1 cellular context compared by ENCODE assay signal in the genomic region with DNA sequence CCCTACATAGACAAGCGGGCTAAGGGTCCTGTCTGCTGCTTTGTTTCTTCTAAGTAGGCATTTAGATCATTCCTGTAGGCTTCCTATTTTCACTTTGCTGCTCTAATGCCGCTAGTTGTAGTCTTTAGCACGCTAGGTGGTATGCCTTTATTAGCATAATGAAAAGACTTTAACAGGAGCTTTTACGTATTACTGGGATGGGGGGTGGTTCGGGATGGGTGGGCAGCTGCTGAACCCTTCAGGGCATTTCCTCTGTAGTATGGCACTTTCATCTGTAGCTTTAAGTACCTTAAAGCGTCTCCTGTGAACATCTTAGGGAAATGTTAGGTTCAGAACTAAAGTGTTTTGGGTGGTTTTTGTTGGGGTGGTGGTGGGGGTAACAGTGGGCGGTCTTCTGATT.
TF ChIP-seq lines count a peak whose summit lies in the region.

No MANE protein-coding gene starts in this region.

TF ChIP-seq in H1, 55 proteins besides CTCF, POLR2A, EP300 and RAD21:
- TF ChIP-seq, protein P1, sequence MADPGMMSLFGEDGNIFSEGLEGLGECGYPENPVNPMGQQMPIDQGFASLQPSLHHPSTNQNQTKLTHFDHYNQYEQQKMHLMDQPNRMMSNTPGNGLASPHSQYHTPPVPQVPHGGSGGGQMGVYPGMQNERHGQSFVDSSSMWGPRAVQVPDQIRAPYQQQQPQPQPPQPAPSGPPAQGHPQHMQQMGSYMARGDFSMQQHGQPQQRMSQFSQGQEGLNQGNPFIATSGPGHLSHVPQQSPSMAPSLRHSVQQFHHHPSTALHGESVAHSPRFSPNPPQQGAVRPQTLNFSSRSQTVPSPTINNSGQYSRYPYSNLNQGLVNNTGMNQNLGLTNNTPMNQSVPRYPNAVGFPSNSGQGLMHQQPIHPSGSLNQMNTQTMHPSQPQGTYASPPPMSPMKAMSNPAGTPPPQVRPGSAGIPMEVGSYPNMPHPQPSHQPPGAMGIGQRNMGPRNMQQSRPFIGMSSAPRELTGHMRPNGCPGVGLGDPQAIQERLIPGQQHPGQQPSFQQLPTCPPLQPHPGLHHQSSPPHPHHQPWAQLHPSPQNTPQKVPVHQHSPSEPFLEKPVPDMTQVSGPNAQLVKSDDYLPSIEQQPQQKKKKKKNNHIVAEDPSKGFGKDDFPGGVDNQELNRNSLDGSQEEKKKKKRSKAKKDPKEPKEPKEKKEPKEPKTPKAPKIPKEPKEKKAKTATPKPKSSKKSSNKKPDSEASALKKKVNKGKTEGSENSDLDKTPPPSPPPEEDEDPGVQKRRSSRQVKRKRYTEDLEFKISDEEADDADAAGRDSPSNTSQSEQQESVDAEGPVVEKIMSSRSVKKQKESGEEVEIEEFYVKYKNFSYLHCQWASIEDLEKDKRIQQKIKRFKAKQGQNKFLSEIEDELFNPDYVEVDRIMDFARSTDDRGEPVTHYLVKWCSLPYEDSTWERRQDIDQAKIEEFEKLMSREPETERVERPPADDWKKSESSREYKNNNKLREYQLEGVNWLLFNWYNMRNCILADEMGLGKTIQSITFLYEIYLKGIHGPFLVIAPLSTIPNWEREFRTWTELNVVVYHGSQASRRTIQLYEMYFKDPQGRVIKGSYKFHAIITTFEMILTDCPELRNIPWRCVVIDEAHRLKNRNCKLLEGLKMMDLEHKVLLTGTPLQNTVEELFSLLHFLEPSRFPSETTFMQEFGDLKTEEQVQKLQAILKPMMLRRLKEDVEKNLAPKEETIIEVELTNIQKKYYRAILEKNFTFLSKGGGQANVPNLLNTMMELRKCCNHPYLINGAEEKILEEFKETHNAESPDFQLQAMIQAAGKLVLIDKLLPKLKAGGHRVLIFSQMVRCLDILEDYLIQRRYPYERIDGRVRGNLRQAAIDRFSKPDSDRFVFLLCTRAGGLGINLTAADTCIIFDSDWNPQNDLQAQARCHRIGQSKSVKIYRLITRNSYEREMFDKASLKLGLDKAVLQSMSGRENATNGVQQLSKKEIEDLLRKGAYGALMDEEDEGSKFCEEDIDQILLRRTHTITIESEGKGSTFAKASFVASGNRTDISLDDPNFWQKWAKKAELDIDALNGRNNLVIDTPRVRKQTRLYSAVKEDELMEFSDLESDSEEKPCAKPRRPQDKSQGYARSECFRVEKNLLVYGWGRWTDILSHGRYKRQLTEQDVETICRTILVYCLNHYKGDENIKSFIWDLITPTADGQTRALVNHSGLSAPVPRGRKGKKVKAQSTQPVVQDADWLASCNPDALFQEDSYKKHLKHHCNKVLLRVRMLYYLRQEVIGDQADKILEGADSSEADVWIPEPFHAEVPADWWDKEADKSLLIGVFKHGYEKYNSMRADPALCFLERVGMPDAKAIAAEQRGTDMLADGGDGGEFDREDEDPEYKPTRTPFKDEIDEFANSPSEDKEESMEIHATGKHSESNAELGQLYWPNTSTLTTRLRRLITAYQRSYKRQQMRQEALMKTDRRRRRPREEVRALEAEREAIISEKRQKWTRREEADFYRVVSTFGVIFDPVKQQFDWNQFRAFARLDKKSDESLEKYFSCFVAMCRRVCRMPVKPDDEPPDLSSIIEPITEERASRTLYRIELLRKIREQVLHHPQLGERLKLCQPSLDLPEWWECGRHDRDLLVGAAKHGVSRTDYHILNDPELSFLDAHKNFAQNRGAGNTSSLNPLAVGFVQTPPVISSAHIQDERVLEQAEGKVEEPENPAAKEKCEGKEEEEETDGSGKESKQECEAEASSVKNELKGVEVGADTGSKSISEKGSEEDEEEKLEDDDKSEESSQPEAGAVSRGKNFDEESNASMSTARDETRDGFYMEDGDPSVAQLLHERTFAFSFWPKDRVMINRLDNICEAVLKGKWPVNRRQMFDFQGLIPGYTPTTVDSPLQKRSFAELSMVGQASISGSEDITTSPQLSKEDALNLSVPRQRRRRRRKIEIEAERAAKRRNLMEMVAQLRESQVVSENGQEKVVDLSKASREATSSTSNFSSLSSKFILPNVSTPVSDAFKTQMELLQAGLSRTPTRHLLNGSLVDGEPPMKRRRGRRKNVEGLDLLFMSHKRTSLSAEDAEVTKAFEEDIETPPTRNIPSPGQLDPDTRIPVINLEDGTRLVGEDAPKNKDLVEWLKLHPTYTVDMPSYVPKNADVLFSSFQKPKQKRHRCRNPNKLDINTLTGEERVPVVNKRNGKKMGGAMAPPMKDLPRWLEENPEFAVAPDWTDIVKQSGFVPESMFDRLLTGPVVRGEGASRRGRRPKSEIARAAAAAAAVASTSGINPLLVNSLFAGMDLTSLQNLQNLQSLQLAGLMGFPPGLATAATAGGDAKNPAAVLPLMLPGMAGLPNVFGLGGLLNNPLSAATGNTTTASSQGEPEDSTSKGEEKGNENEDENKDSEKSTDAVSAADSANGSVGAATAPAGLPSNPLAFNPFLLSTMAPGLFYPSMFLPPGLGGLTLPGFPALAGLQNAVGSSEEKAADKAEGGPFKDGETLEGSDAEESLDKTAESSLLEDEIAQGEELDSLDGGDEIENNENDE (IDR thresholded peaks at IDR 0.05; ENCODE audit: insufficient replicate concordance, low read length), result no peak
- no peak for TF ChIP-seq RBBP5 (IDR thresholded peaks at IDR 0.05; ENCODE audit: borderline replicate concordance, low read depth, low read length)
- no peak for TF ChIP-seq RFX5 (IDR thresholded peaks at IDR 0.05; ENCODE audit: borderline replicate concordance, low read depth, low read length)
- no peak for TF ChIP-seq SRF (IDR thresholded peaks at IDR 0.05; ENCODE audit: low read depth, low read length)
- no peak for TF ChIP-seq EZH2 (IDR thresholded peaks at IDR 0.05; ENCODE audit: low read depth, low read length, severe bottlenecking)
- TF ChIP-seq POLR2AphosphoS5 (IDR thresholded peaks at IDR 0.05; ENCODE audit: low read depth, low read length), result no peak
- no peak for TF ChIP-seq POU5F1 (IDR thresholded peaks at IDR 0.05; ENCODE audit: low read depth, low read length)
- no peak for TF ChIP-seq USF2 (IDR thresholded peaks at IDR 0.05; ENCODE audit: low read length)
- TF ChIP-seq MAX (IDR thresholded peaks at IDR 0.05), result no peak
- TF ChIP-seq BRCA1 (IDR thresholded peaks at IDR 0.05; ENCODE audit: low read depth, low read length), result no peak
- TF ChIP-seq YY1 (IDR thresholded peaks at IDR 0.05; ENCODE audit: low read depth, low read length), result no peak
- TF ChIP-seq ASH2L (IDR thresholded peaks at IDR 0.05; ENCODE audit: low read length), result no peak
- no peak for TF ChIP-seq SIN3A (conservative IDR thresholded peaks at IDR 0.05 in 1 of 2, IDR thresholded peaks at IDR 0.05 in 1 of 2; ENCODE audit: low read depth in 1 of 2, low read length in 2 of 2)
- TF ChIP-seq TCF12 (IDR thresholded peaks at IDR 0.05; ENCODE audit: low read depth, low read length), result no peak
- TF ChIP-seq SP4 (IDR thresholded peaks at IDR 0.05; ENCODE audit: low read length), result no peak
